Comparison of ENCODE assay signal across 5 cellular contexts in the genomic region with DNA sequence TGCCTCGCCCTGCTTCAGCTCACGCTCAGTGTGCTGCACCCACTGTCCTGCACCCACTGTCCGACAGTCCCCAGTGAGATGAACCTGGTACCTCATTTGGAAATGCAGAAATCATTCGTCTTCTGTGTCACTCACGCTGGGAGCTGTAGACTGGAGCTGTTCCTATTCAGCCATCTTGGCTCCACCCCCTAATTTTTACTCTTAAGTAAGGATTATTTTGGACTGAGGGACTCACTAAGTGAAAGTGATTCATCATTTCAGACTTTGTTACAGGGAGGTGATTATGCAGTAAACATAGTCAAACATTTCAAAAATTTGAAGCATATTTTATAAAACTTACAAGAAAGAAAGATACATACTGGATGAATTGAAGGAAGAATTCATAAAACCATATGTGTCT. TPM values are rescaled to one million over a fixed set of nuclear protein-coding genes. Genes with fewer than 3 reads are reported as not detected.
"Had no signal": no experiment of that assay in that cellular context is flagged by ENCODE, and none has a peak within 500 bp of the region (broad histone marks: within the 10 kb centered on the region; RNA-seq: fewer than 3 reads in every experiment).

No MANE protein-coding gene starts in this region.

RNA-seq across cellular contexts. Expression of gene ADH4, which starts 44.3 kb away (rescaled TPM):
- total RNA-seq: HT-29, OCI-LY7, PC-3, SK-MEL-5 had no signal
- polyA plus RNA-seq: SK-N-SH had no signal
